In genomic region chr5:157178961-157179360, GRCh38 we compare ENCODE assay signal across 26 cellular contexts. TPM values are rescaled to one million over a fixed set of nuclear protein-coding genes. Genes with fewer than 3 reads are reported as not detected.
A peak's percentile ranks its signal among the peaks of the same experiment; 100 is the strongest.
DNase-seq lines count a peak whose midpoint lies in the region; ATAC-seq and TF ChIP-seq lines count a peak whose summit lies in the region.
"Had no signal": no experiment of that assay in that cellular context is flagged by ENCODE, and none has a peak within 500 bp of the region (broad histone marks: within the 10 kb centered on the region; RNA-seq: fewer than 3 reads in every experiment).

No MANE protein-coding gene starts in this region.

- BruUV-seq in OCI-LY7 (replicated peaks; lab: Mats Ljungman, UMichigan): no TSS peak

- CTCF ChIA-PET in OCI-LY7 (lab: Charles Lee; ENCODE audit: unreplicated experiment): no interaction called here

- DNase-seq in stimulated activated naive CD8-positive, alpha-beta T cell treated with anti-CD3 and anti-CD28 coated beads, Interleukin-15, Interleukin-2, amounts not matched to agents 100 U/mL and 50 U/mL, for 24 hours: no peak
- DNase-seq in T-helper 17 cell: no peak
- no peak for DNase-seq in effector memory CD4-positive, alpha-beta T cell
- no peak for DNase-seq in OCI-LY7 (ENCODE audit: low spot score)
- no peak for DNase-seq in mucosa of gallbladder (ENCODE audit: low spot score)
- DNase-seq: GF-D8, H7, IMR-90, left ventricle myocardium superior, NCI-H1417 treated with DMSO at 0.1 percent for 48 hours, NCI-H2107, NCI-H510A treated with DMSO at 0.1 percent for 48 hours, SJCRH30, uterus had no signal

- POLR2A ChIA-PET in OCI-LY7 (lab: Charles Lee): no interaction called here

- H3K9me2 ChIP-seq in OCI-LY7 (ENCODE audit: insufficient read depth, low read length): no peaks in the 10 kb centered on the region

- H3K4me1 ChIP-seq in effector memory CD4-positive, alpha-beta T cell (ENCODE audit: control insufficient read depth, insufficient read depth, low read length, poor library complexity, severe bottlenecking): peaks cover 31% of the 10 kb centered on the region
- no peaks in the 10 kb centered on the region for H3K4me1 ChIP-seq in OCI-LY7 (ENCODE audit: insufficient read depth, low read length, poor library complexity, severe bottlenecking)
- H3K4me1 ChIP-seq: SJCRH30, suprapubic skin, uterus had no signal

- H3K9me3 ChIP-seq in T-helper 17 cell (ENCODE audit: control insufficient read depth, low read length, poor library complexity, severe bottlenecking): no peaks in the 10 kb centered on the region
- H3K9me3 ChIP-seq in effector memory CD4-positive, alpha-beta T cell (ENCODE audit: control insufficient read depth, low read length): no peaks in the 10 kb centered on the region
- no peaks in the 10 kb centered on the region for H3K9me3 ChIP-seq in OCI-LY7 (ENCODE audit: low read length)
- H3K9me3 ChIP-seq: SJCRH30, suprapubic skin, uterus had no signal

- peaks cover 37% of the 10 kb centered on the region for H3K36me3 Mint-ChIP-seq in stimulated activated naive CD8-positive, alpha-beta T cell treated with anti-CD3 and anti-CD28 coated beads, Interleukin-15, Interleukin-2, amounts not matched to agents 100 ng/mL and 50 ng/mL, for 24 hours (ENCODE audit: low read depth)
- peaks cover 6% of the 10 kb centered on the region for H3K36me3 Mint-ChIP-seq in T-helper 17 cell (ENCODE audit: low read depth)
- H3K36me3 Mint-ChIP-seq: CD14-positive monocyte, mesothelial cell of epicardium had no signal

- H3K27me3 Mint-ChIP-seq in stimulated activated naive CD8-positive, alpha-beta T cell treated with anti-CD3 and anti-CD28 coated beads, Interleukin-15, Interleukin-2, amounts not matched to agents 100 ng/mL and 50 ng/mL, for 24 hours: no peaks in the 10 kb centered on the region
- H3K27me3 Mint-ChIP-seq in T-helper 17 cell: no peaks in the 10 kb centered on the region

- no peak overlapping the region for H3K4me2 ChIP-seq in OCI-LY7 (ENCODE audit: low read length)
- H3K4me2 ChIP-seq: hepatocyte had no signal

- intact Hi-C loops in OCI-LY7 (cut with micrococcal nuclease; ENCODE audit: unreplicated experiment): no loop called here

- TF ChIP-seq CTCF in OCI-LY7 (conservative IDR thresholded peaks at IDR 0.05; ENCODE audit: low read length): no peak

- H3K4me3 ChIP-seq in effector memory CD4-positive, alpha-beta T cell (ENCODE audit: insufficient read depth, low read depth, low read length, poor library complexity, severe bottlenecking): no peak overlapping the region
- no peak overlapping the region for H3K4me3 ChIP-seq in OCI-LY7 (ENCODE audit: low read depth, low read length, poor library complexity, severe bottlenecking)
- H3K4me3 ChIP-seq: hepatocyte, SJCRH30, suprapubic skin, uterus had no signal

- peaks cover 4% of the 10 kb centered on the region for H3K9me3 Mint-ChIP-seq in stimulated activated naive CD8-positive, alpha-beta T cell treated with anti-CD3 and anti-CD28 coated beads, Interleukin-15, Interleukin-2, amounts not matched to agents 100 ng/mL and 50 ng/mL, for 24 hours

- no peaks in the 10 kb centered on the region for H3K79me2 ChIP-seq in OCI-LY7 (ENCODE audit: insufficient read depth, low read depth, low read length)
- H3K79me2 ChIP-seq: hepatocyte had no signal

- peak overlapping the region; percentile 99 for H3K27ac Mint-ChIP-seq in stimulated activated naive CD8-positive, alpha-beta T cell treated with anti-CD3 and anti-CD28 coated beads, Interleukin-15, Interleukin-2, amounts not matched to agents 100 ng/mL and 50 ng/mL, for 24 hours
- peak overlapping the region; percentile 97 for H3K27ac Mint-ChIP-seq in T-helper 17 cell
- H3K27ac Mint-ChIP-seq: CD14-positive monocyte, mesothelial cell of epicardium, progenitor cell of endocrine pancreas had no signal

- H2AFZ ChIP-seq in OCI-LY7 (ENCODE audit: low read length): no peak overlapping the region
- H2AFZ ChIP-seq: hepatocyte had no signal

- H3K36me3 ChIP-seq in effector memory CD4-positive, alpha-beta T cell (ENCODE audit: control insufficient read depth, insufficient read depth, low read length): peaks cover under 1% of the 10 kb centered on the region
- no peaks in the 10 kb centered on the region for H3K36me3 ChIP-seq in OCI-LY7 (ENCODE audit: insufficient read depth, low read length)
- H3K36me3 ChIP-seq: SJCRH30, suprapubic skin, uterus had no signal

- no peaks in the 10 kb centered on the region for H3K27me3 ChIP-seq in effector memory CD4-positive, alpha-beta T cell (replicated peaks; ENCODE audit: control insufficient read depth, insufficient read depth, low read length, poor library complexity, severe bottlenecking)
- H3K27me3 ChIP-seq: SJCRH30, suprapubic skin, uterus had no signal

- peak overlapping the region; percentile 90 for H3K27ac ChIP-seq in effector memory CD4-positive, alpha-beta T cell (ENCODE audit: insufficient read depth, low read length, poor library complexity, severe bottlenecking)
- no peak overlapping the region for H3K27ac ChIP-seq in OCI-LY7 (ENCODE audit: low read depth, low read length, poor library complexity, severe bottlenecking)
- H3K27ac ChIP-seq: hepatocyte, SJCRH30, suprapubic skin, uterus had no signal

- H4K20me1 ChIP-seq in OCI-LY7 (ENCODE audit: insufficient read depth, low read length): no peaks in the 10 kb centered on the region

- H3K4me1 Mint-ChIP-seq in stimulated activated naive CD8-positive, alpha-beta T cell treated with anti-CD3 and anti-CD28 coated beads, Interleukin-15, Interleukin-2, amounts not matched to agents 100 ng/mL and 50 ng/mL, for 24 hours (ENCODE audit: low read depth): peaks cover 70% of the 10 kb centered on the region
- peaks cover 45% of the 10 kb centered on the region for H3K4me1 Mint-ChIP-seq in T-helper 17 cell
- H3K4me1 Mint-ChIP-seq: CD14-positive monocyte, mesothelial cell of epicardium, neural crest cell had no signal

- no peak for ATAC-seq in stimulated activated naive CD8-positive, alpha-beta T cell treated with anti-CD3 and anti-CD28 coated beads, Interleukin-15, Interleukin-2, amounts not matched to agents 100 U/mL and 50 U/mL, for 24 hours
- no peak for ATAC-seq in T-helper 17 cell
- no peak for ATAC-seq in activated CD4-positive, CD25-positive, alpha-beta regulatory T cell treated with anti-CD3 and anti-CD28 coated beads, Interleukin-2, amount 50 U/mL, for 24 hours
- ATAC-seq: left ventricle myocardium superior had no signal

- H3K4me3 Mint-ChIP-seq in stimulated activated naive CD8-positive, alpha-beta T cell treated with anti-CD3 and anti-CD28 coated beads, Interleukin-15, Interleukin-2, amounts not matched to agents 100 ng/mL and 50 ng/mL, for 24 hours: peak overlapping the region; percentile 99
- H3K4me3 Mint-ChIP-seq in T-helper 17 cell: peak overlapping the region; percentile 68
- H3K4me3 Mint-ChIP-seq: CD14-positive monocyte, mesothelial cell of epicardium, neural crest cell had no signal

RNA-seq across cellular contexts. Expression of gene ITK, which starts 1.7 kb away (rescaled TPM):
- total RNA-seq in T-helper 17 cell (100 to 1,000 TPM; 235 to 319 TPM), OCI-LY7 (2022) (not detected in 2 replicates), mucosa of gallbladder (6.0 TPM)
- total RNA-seq in OCI-LY7 (2014; rRNA removed; shearing (Covaris generic)): 0.05 TPM in 1 of 2 replicates, not detected in the other
- total RNA-seq: frontal cortex, IMR-90, MCF 10A, neural crest cell, progenitor cell of endocrine pancreas, SJCRH30 had no signal

RNA-seq across cellular contexts. Expression of gene GARIN3, which starts 12.9 kb away (rescaled TPM):
- total RNA-seq in T-helper 17 cell (not detected), OCI-LY7 (2022) (not detected in 2 replicates), mucosa of gallbladder (not detected)
- not detected in 2 replicates for total RNA-seq in OCI-LY7 (2014; rRNA removed; shearing (Covaris generic))
- total RNA-seq: cerebellum; frontal cortex; H7; hepatocyte; IMR-90; left ventricle myocardium superior; MCF 10A; mesothelial cell of epicardium; neural crest cell; progenitor cell of endocrine pancreas; SJCRH30; suprapubic skin; T-helper 2 cell treated with Interferon-gamma antibody and Interleukin-4, amounts not matched to agents 100 ng/mL and 5 ng/mL, for 36 hours; uterus had no signal

RNA-seq across cellular contexts. Expression of gene MED7, which starts 36.3 kb away (rescaled TPM):
- total RNA-seq in T-helper 17 cell (1 to 10 TPM; 6.3 to 7.8 TPM), OCI-LY7 (2022) (18.9 and 19.6 TPM in 2 replicates), mucosa of gallbladder (11.2 TPM)
- total RNA-seq in OCI-LY7 (2014; rRNA removed; shearing (Covaris generic)): 19.0 and 23.3 TPM in 2 replicates

Comparison
In these comparisons a context has a peak if more than half of its experiments do, and no peak if none do; other contexts are left out.
1. RNA of gene ITK, which starts 1.7 kb away (total RNA-seq): 235 to 319 TPM in T-helper 17 cell; 6.0 TPM in mucosa of gallbladder (single experiment) and 0.05 TPM in OCI-LY7; every median in the first group is over 10 times any median in the second.